In the genomic region with DNA sequence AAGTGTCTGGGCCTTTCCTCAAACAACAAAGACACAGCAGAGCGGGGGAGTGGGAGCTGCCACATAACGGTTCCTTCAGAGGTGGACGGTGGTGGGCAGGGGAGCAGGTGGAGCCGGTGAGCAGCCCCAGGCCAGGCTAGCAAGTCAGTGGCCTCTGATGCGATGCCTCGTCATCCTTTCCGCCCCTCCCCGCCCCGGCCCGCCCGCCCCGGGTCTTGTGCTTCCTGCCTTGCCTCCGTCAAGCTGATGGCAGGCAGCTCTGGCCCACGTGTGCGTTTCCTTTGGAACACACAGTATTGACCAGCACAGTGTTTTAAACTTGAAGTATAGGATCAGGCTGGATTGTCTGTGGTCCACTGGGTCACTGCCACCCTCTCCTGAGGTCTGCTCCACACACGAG, we compare ENCODE assay signal across 28 cellular contexts. TPM values are rescaled to one million over a fixed set of nuclear protein-coding genes. Genes with fewer than 3 reads are reported as not detected.
"Had no signal": no experiment of that assay in that cellular context is flagged by ENCODE, and none has a peak within 500 bp of the region (broad histone marks: within the 10 kb centered on the region; RNA-seq: fewer than 3 reads in every experiment).

No MANE protein-coding gene starts in this region.

- H3K36me3 ChIP-seq: brain microvascular endothelial cell, esophagus squamous epithelium had no signal

- ATAC-seq: activated CD4-positive, alpha-beta T cell treated with anti-CD3 and anti-CD28 coated beads for 36 hours; activated naive CD4-positive, alpha-beta T cell treated with anti-CD3 and anti-CD28 coated beads, Interleukin-2, amount 50 U/mL, for 72 hours; activated T-cell treated with anti-CD3 and anti-CD28 coated beads, Interleukin-2, amount 50 U/mL, for 72 hours; T-helper 17 cell had no signal

- H3K9me3 ChIP-seq: esophagus squamous epithelium had no signal

- H3K27ac ChIP-seq: brain microvascular endothelial cell, coronary artery, epithelial cell of prostate had no signal

- FAIRE-seq: astrocyte, bronchial epithelial cell, endometrium, endothelial cell of umbilical vein had no signal

- DNase-seq: activated CD4-positive, alpha-beta memory T cell treated with anti-CD3 and anti-CD28 coated beads for 36 hours; activated CD4-positive, alpha-beta T cell treated with anti-CD3 and anti-CD28 coated beads for 36 hours; activated CD4-positive, alpha-beta T cell treated with anti-CD3 and anti-CD28 coated beads, Interleukin-2, amount 10 ng/mL, durations not matched to agents 24 days and 14 days; activated CD4-positive, CD25-positive, alpha-beta regulatory T cell; activated CD4-positive, CD25-positive, alpha-beta regulatory T cell treated with anti-CD3 and anti-CD28 coated beads, Interleukin-2, amount 50 U/mL, for 72 hours; activated CD8-positive, alpha-beta memory T cell treated with anti-CD3 and anti-CD28 coated beads, Interleukin-2, amount 50 U/mL, for 48 hours; activated gamma-delta T cell; activated naive CD4-positive, alpha-beta T cell; activated naive CD4-positive, alpha-beta T cell treated with anti-CD3 and anti-CD28 coated beads, Interleukin-2, amount 10 ng/mL, durations not matched to agents 7 days and 5 days; activated naive CD8-positive, alpha-beta T cell treated with anti-CD3 and anti-CD28 coated beads, Interleukin-2, amount 10 ng/mL, durations not matched to agents 7 days and 5 days; activated T-cell treated with anti-CD3 and anti-CD28 coated beads for 4 hours; activated T-cell treated with anti-CD3 and anti-CD28 coated beads, Interleukin-2, amount 50 U/mL, for 24 hours; activated T-cell treated with anti-CD3 and anti-CD28 coated beads, Interleukin-2, amount 50 U/mL, for 72 hours; brain microvascular endothelial cell; effector CD8-positive, alpha-beta T cell; esophagus squamous epithelium; foreskin melanocyte; head of caudate nucleus; T-helper 1 cell; T-helper 17 cell; T1000 had no signal

- H3K4me3 ChIP-seq: coronary artery, esophagus squamous epithelium had no signal

- H3K4me1 ChIP-seq: esophagus squamous epithelium had no signal

- H3K27me3 ChIP-seq: brain microvascular endothelial cell, esophagus squamous epithelium had no signal

RNA-seq across cellular contexts. Expression of a gene that starts 38.9 kb away (rescaled TPM):
- total RNA-seq: activated CD4-positive, alpha-beta memory T cell treated with anti-CD3 and anti-CD28 coated beads for 36 hours; activated CD4-positive, alpha-beta T cell treated with anti-CD3 and anti-CD28 coated beads for 36 hours; activated CD4-positive, alpha-beta T cell treated with anti-CD3 and anti-CD28 coated beads, Interleukin-2, amount 10 ng/mL, durations not matched to agents 24 days and 14 days; activated naive CD4-positive, alpha-beta T cell treated with anti-CD3 and anti-CD28 coated beads, Interleukin-2, amount 50 U/mL, for 72 hours; activated naive CD8-positive, alpha-beta T cell treated with anti-CD3 and anti-CD28 coated beads, Interleukin-2, amount 10 ng/mL, durations not matched to agents 7 days and 5 days; activated T-cell treated with anti-CD3 and anti-CD28 coated beads, Interleukin-2, amount 50 U/mL, for 72 hours; T-helper 17 cell had no signal
